ENCODE assay signal across 29 cellular contexts in the genomic region with DNA sequence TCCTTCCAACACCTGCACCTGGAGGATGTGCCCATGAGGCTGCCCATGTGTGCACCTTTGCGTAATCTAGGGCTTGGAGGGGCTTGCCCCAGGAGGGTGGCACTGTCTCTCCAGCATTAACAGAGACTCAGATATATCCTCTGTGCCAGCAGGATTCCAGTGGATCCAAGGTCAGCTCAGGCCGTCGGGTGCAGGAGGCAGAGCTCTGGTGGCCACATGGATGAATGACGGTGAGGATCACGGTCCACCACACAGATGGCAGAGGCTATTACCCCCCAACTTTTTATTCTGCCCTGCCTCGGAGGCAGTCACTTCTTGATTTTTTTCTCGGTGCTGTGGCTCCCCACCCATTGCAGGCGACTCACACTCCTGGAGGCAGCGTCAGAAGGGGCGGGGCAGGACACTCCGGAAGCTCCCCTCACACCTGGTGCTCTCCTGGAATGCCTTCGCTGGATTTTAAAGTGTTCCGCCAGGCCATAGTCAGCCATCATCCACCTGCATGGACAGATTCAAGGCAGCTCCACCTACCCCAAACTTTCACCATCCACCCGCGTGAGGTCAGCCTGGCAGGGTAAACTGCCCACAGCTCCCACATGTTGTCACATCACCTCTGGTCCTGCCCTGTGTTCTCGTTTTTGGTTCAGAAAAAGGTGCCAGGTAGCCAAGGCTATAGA.
"Had no signal": no experiment of that assay in that cellular context is flagged by ENCODE, and none has a peak within 500 bp of the region (broad histone marks: within the 10 kb centered on the region; RNA-seq: fewer than 3 reads in every experiment).

No MANE protein-coding gene starts in this region.

- H3K4me1 Mint-ChIP-seq: activated CD4-positive, alpha-beta T cell treated with anti-CD3 and anti-CD28 coated beads, Interleukin-2, amount 10 ng/mL, durations not matched to agents 24 days and 14 days; activated CD8-positive, alpha-beta memory T cell treated with anti-CD3 and anti-CD28 coated beads, Interleukin-2, amount 10 ng/mL, durations not matched to agents 7 days and 5 days; central memory CD8-positive, alpha-beta T cell; T-helper 17 cell had no signal

- H3K9me3 ChIP-seq: MG63, Peyer's patch, SJSA1 had no signal

- ATAC-seq: activated CD8-positive, alpha-beta memory T cell treated with anti-CD3 and anti-CD28 coated beads, Interleukin-2, amount 10 ng/mL, durations not matched to agents 7 days and 5 days; activated T-cell treated with anti-CD3 and anti-CD28 coated beads, Interleukin-2, amount 50 U/mL, for 4 hours; SK-N-SH treated with all-trans-retinoic acid at 6 μM for 48 hours; T-helper 17 cell had no signal

- H3K4me3 ChIP-seq: MG63, Peyer's patch, SJSA1 had no signal

- DNase-seq: activated B cell treated with CpG ODN at 0.5 μM for 24 hours; activated CD4-positive, alpha-beta T cell treated with anti-CD3 and anti-CD28 coated beads for 1 hour; activated CD4-positive, alpha-beta T cell treated with anti-CD3 and anti-CD28 coated beads, Interleukin-2, amount 10 ng/mL, durations not matched to agents 24 days and 14 days; activated CD4-positive, alpha-beta T cell treated with anti-CD3 and anti-CD28 coated beads, Interleukin-2, amount 50 U/mL, for 48 hours; activated CD8-positive, alpha-beta memory T cell treated with anti-CD3 and anti-CD28 coated beads, Interleukin-2, amount 10 ng/mL, durations not matched to agents 7 days and 5 days; activated effector memory CD4-positive, alpha-beta T cell treated with anti-CD3 and anti-CD28 coated beads, Interleukin-2, amount 50 U/mL, for 16 hours; activated naive CD4-positive, alpha-beta T cell treated with Interleukin-2 at 50 U/mL for 16 hours; activated T-cell treated with anti-CD3 and anti-CD28 coated beads, Interleukin-2, amount 50 U/mL, for 4 hours; MG63; MV-4-11; NCI-H1092 treated with DMSO at 0.1 percent for 48 hours; NCI-H1417 treated with DMSO at 0.1 percent for 48 hours; NCI-H1694; NCI-H2029; NCI-H2107; NCI-H345; NCI-H510A treated with DMSO at 0.1 percent for 48 hours; NCI-H69; NK-92 treated with Interleukin-12 subunit alpha and Interleukin-12 subunit beta, amount 100 ng/mL, for 24 hours; Peyer's patch; SHP77; SW 1271; T-helper 17 cell; T-helper 9 cell had no signal

- H3K27me3 ChIP-seq: MG63, Peyer's patch, SJSA1 had no signal

- H3K36me3 ChIP-seq: MG63, Peyer's patch, SJSA1 had no signal

- H3K36me3 Mint-ChIP-seq: activated CD8-positive, alpha-beta memory T cell treated with anti-CD3 and anti-CD28 coated beads, Interleukin-2, amount 10 ng/mL, durations not matched to agents 7 days and 5 days; activated naive CD8-positive, alpha-beta T cell; brain had no signal

- H3K9me3 Mint-ChIP-seq: activated CD4-positive, alpha-beta T cell treated with anti-CD3 and anti-CD28 coated beads, Interleukin-2, amount 10 ng/mL, durations not matched to agents 24 days and 14 days had no signal

- H3K4me3 Mint-ChIP-seq: activated B cell treated with CpG ODN at 0.5 μM for 24 hours; activated CD4-positive, alpha-beta T cell treated with anti-CD3 and anti-CD28 coated beads, Interleukin-2, amount 10 ng/mL, durations not matched to agents 24 days and 14 days; activated CD8-positive, alpha-beta memory T cell treated with anti-CD3 and anti-CD28 coated beads, Interleukin-2, amount 10 ng/mL, durations not matched to agents 7 days and 5 days; activated naive CD8-positive, alpha-beta T cell; activated T-cell treated with anti-CD3 and anti-CD28 coated beads, Interleukin-2, amount 50 U/mL, for 4 hours; brain; central memory CD8-positive, alpha-beta T cell; T-helper 17 cell had no signal

- H3K27ac Mint-ChIP-seq: activated B cell treated with CpG ODN at 0.5 μM for 24 hours; activated CD4-positive, alpha-beta T cell treated with anti-CD3 and anti-CD28 coated beads, Interleukin-2, amount 10 ng/mL, durations not matched to agents 24 days and 14 days; activated CD8-positive, alpha-beta memory T cell treated with anti-CD3 and anti-CD28 coated beads, Interleukin-2, amount 10 ng/mL, durations not matched to agents 7 days and 5 days; activated naive CD8-positive, alpha-beta T cell; T-helper 17 cell had no signal

- H3K27me3 Mint-ChIP-seq: activated B cell treated with CpG ODN at 0.5 μM for 24 hours; activated CD4-positive, alpha-beta T cell treated with anti-CD3 and anti-CD28 coated beads, Interleukin-2, amount 10 ng/mL, durations not matched to agents 24 days and 14 days; activated CD8-positive, alpha-beta memory T cell treated with anti-CD3 and anti-CD28 coated beads, Interleukin-2, amount 10 ng/mL, durations not matched to agents 7 days and 5 days; brain; T-helper 17 cell had no signal

- H3K27ac ChIP-seq: Peyer's patch, SJSA1 had no signal

- H3K4me1 ChIP-seq: Peyer's patch, SJSA1 had no signal
